20 cellular contexts compared by ENCODE assay signal in the genomic region with DNA sequence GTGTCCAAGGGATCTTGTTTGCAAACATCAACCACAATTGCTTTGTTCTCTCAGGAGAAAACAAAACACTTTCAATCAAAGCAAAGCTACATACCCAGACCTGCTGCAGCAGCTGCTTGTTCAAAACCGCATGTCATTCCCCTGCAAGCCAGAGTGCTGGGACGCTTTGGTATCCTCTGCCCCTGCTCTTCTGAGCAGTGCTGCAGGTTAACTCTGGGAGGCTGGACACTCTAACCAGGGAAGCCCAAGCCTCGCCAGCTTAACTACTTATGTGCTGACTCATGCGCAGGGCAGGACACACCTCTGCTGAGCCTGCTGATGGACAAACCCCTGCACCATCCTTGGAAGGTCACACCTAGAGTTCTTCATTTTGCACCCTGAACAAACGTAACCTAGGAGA. TPM values are rescaled to one million over a fixed set of nuclear protein-coding genes. Genes with fewer than 3 reads are reported as not detected.
DNase-seq lines count a peak whose midpoint lies in the region; ATAC-seq and TF ChIP-seq lines count a peak whose summit lies in the region.
"Had no signal": no experiment of that assay in that cellular context is flagged by ENCODE, and none has a peak within 500 bp of the region (broad histone marks: within the 10 kb centered on the region; RNA-seq: fewer than 3 reads in every experiment).

No MANE protein-coding gene starts in this region.

- H3K36me3 Mint-ChIP-seq in Calu3 (ENCODE audit: insufficient read depth, unreplicated experiment), result no peaks in the 10 kb centered on the region
- H3K36me3 Mint-ChIP-seq: activated CD8-positive, alpha-beta memory T cell treated with anti-CD3 and anti-CD28 coated beads, Interleukin-2, amount 10 ng/mL, durations not matched to agents 7 days and 5 days had no signal

- ATAC-seq in GM18502 (IDR thresholded peaks at IDR 0.05; ENCODE audit: poor library complexity, unreplicated experiment), result no peak
- no peak for ATAC-seq in GM21381 (IDR thresholded peaks at IDR 0.05; ENCODE audit: unreplicated experiment)
- ATAC-seq in GM19351 (IDR thresholded peaks at IDR 0.05; ENCODE audit: unreplicated experiment), result no peak
- ATAC-seq in GM18498 (IDR thresholded peaks at IDR 0.05; ENCODE audit: unreplicated experiment), result no peak
- ATAC-seq: activated CD4-positive, CD25-positive, alpha-beta regulatory T cell treated with anti-CD3 and anti-CD28 coated beads, Interleukin-2, amount 50 U/mL, for 24 hours; activated CD8-positive, alpha-beta memory T cell treated with anti-CD3 and anti-CD28 coated beads, Interleukin-2, amount 10 ng/mL, durations not matched to agents 7 days and 5 days had no signal

- H3K27me3 Mint-ChIP-seq in Calu3 (ENCODE audit: unreplicated experiment), result peaks cover 47% of the 10 kb centered on the region

- H3K4me3 Mint-ChIP-seq in Calu3 (ENCODE audit: low read depth, unreplicated experiment), result no peak overlapping the region
- H3K4me3 Mint-ChIP-seq: activated CD8-positive, alpha-beta memory T cell treated with anti-CD3 and anti-CD28 coated beads, Interleukin-2, amount 10 ng/mL, durations not matched to agents 7 days and 5 days; CD4-positive, alpha-beta T cell; nephron progenitor cell had no signal

- H3K4me1 Mint-ChIP-seq in Calu3 (ENCODE audit: low read depth, unreplicated experiment), result no peaks in the 10 kb centered on the region
- H3K4me1 Mint-ChIP-seq: nephron progenitor cell had no signal

- H3K9me3 Mint-ChIP-seq in Calu3 (ENCODE audit: low read depth, unreplicated experiment), result no peaks in the 10 kb centered on the region
- H3K9me3 Mint-ChIP-seq: CD4-positive, alpha-beta T cell; nephron progenitor cell had no signal

- intact Hi-C loops in Calu3 (cut with micrococcal nuclease; ENCODE audit: unreplicated experiment), result no loop called here

- no TSS peak for BruUV-seq in Calu3 (replicated peaks; lab: Mats Ljungman, UMichigan)

- no peak for TF ChIP-seq CTCF in Calu3 (IDR thresholded peaks at IDR 0.05; ENCODE audit: unreplicated experiment)

- CTCF ChIA-PET in Calu3 (lab: Charles Lee), result no interaction called here

- no peak overlapping the region for H3K27ac Mint-ChIP-seq in Calu3 (ENCODE audit: unreplicated experiment)
- H3K27ac Mint-ChIP-seq: activated CD8-positive, alpha-beta memory T cell treated with anti-CD3 and anti-CD28 coated beads, Interleukin-2, amount 10 ng/mL, durations not matched to agents 7 days and 5 days; CD4-positive, alpha-beta T cell; nephron progenitor cell had no signal

- DNase-seq in Calu3 (peak; percentile 7), HuH-7 (ENCODE audit: low spot score) (peak; percentile 12), astrocyte of the hippocampus (ENCODE audit: low read depth, low spot score) (peak; percentile 4), iPS-NIHi7 (ENCODE audit: extremely low spot score) (peak; percentile 36)
- DNase-seq: activated CD8-positive, alpha-beta memory T cell treated with anti-CD3 and anti-CD28 coated beads, Interleukin-2, amount 10 ng/mL, durations not matched to agents 7 days and 5 days; activated effector memory CD4-positive, alpha-beta T cell treated with Interleukin-2 at 50 U/mL for 16 hours; anterior cingulate cortex; CD4-positive, alpha-beta T cell; GM23248; kidney; NCI-H187 treated with DMSO at 0.1 percent for 48 hours; NCI-H526 treated with DMSO at 0.1 percent for 48 hours; nephron progenitor cell; T-helper 2 cell; uterus had no signal

RNA-seq across cellular contexts. Expression of a gene that starts 28.2 kb away (rescaled TPM):
- 3.3 and 3.9 TPM in 2 replicates for total RNA-seq in Calu3 (2022)
